ENCODE assay signal across 2 cellular contexts in genomic region chr18:25463726-25464125, GRCh38.
TF ChIP-seq lines count a peak whose summit lies in the region.

No MANE protein-coding gene starts in this region.

TF ChIP-seq in HepG2, 621 proteins besides CTCF, POLR2A, EP300 and RAD21 (continued from another document):
- TF ChIP-seq MIER2 (CRISPR knock-in tag; IDR thresholded peaks at IDR 0.05) (no peak), FUBP1 (CRISPR knock-in tag; IDR thresholded peaks at IDR 0.05; ENCODE audit: borderline replicate concordance) (no peak)
TF ChIP-seq in HepG2: peak in this region for 1.

TF ChIP-seq in GM12878, 131 proteins besides CTCF, POLR2A, EP300 and RAD21:
- TF ChIP-seq ZBTB40 (IDR thresholded peaks at IDR 0.05; ENCODE audit: borderline replicate concordance) (no peak), BACH1 (IDR thresholded peaks at IDR 0.05; ENCODE audit: borderline replicate concordance) (no peak), NKRF (conservative IDR thresholded peaks at IDR 0.05) (no peak), ZNF24 (IDR thresholded peaks at IDR 0.05) (peak; percentile 92), RUNX3 (IDR thresholded peaks at IDR 0.05; ENCODE audit: low read length) (no peak), SIN3A (IDR thresholded peaks at IDR 0.05; ENCODE audit: low read depth, low read length) (no peak), ZNF384 (IDR thresholded peaks at IDR 0.05; ENCODE audit: borderline replicate concordance, low read depth, low read length) (no peak)
